In the genomic region with DNA sequence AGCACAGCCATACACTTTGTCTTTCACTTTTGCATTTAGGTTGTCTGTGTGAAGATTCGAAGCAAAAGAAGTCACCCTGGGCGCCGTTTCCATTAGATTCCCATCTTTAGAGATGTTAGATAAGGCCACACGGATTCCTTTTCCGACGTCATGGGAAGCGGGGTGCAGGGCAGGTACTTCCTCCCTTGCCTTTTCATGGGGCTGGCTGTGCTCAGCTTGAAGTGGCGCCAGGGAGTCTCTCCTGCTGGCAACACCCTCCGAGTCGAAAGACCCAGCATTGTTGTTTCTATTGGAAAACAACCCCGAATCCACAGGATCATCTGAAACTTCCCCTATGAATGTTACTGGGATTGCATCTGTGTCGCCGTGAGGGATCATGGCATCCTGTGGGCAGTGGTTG, we compare ENCODE assay signal across 12 cellular contexts.
"Had no signal": no experiment of that assay in that cellular context is flagged by ENCODE, and none has a peak within 500 bp of the region (broad histone marks: within the 10 kb centered on the region; RNA-seq: fewer than 3 reads in every experiment).

No MANE protein-coding gene starts in this region.

- DNase-seq: activated CD4-positive, alpha-beta T cell treated with anti-CD3 and anti-CD28 coated beads, Interleukin-2, amount 50 U/mL, for 1 hour; activated gamma-delta T cell; effector memory CD4-positive, alpha-beta T cell; left cardiac atrium; lower lobe of right lung; natural killer cell; stimulated activated CD4-positive, alpha-beta T cell treated with anti-CD3 and anti-CD28 coated beads, Interleukin-12 subunit alpha, Interleukin-12 subunit beta, amount 100 ng/mL, for 4 hours; stimulated activated CD4-positive, alpha-beta T cell treated with anti-CD3 and anti-CD28 coated beads, Interleukin-2, amount 100 ng/mL, for 24 hours; stimulated activated naive CD4-positive, alpha-beta T cell treated with Interleukin-2 at 50 U/mL for 16 hours; tibial artery had no signal

- H3K27me3 ChIP-seq: ascending aorta, esophagus muscularis mucosa, tibial artery had no signal

- H3K9me3 ChIP-seq: ascending aorta, esophagus muscularis mucosa, lower lobe of right lung, tibial artery had no signal

- H3K4me3 ChIP-seq: ascending aorta, esophagus muscularis mucosa, lower lobe of right lung, tibial artery had no signal

- ATAC-seq: lower lobe of right lung, natural killer cell had no signal

- H3K27ac ChIP-seq: ascending aorta, esophagus muscularis mucosa, lower lobe of right lung, tibial artery had no signal

- H3K36me3 ChIP-seq: ascending aorta had no signal
